11 cellular contexts compared by ENCODE assay signal in the genomic region with DNA sequence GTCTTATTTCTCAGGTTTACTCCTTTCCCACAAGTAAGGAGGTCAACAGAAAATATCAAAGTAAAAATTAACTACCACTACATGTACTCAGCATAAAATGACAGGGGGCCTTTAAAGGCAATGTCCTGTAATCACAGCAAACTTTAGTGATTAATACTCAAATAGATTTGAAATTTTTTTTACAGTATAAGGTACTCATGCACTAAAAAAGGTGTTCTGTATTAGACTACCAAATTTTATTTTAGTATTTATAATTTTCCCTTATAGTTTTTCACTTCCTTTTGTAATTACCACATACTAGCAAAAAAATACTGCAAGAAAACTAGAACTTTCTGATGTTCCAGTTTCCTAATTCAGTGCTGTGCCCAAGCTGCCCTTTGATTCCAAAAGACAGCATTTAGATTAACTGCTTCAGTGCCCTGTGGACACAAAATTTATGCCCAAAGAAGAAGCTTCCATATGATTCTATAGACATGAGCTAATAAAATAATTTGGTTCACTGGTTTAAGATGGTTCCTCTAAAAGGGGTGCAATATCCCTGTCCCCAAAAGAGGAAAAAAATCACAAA.
A peak's percentile ranks its signal among the peaks of the same experiment; 100 is the strongest.
DNase-seq lines count a peak whose midpoint lies in the region; ATAC-seq and TF ChIP-seq lines count a peak whose summit lies in the region.
"Had no signal": no experiment of that assay in that cellular context is flagged by ENCODE, and none has a peak within 500 bp of the region (broad histone marks: within the 10 kb centered on the region; RNA-seq: fewer than 3 reads in every experiment).

No MANE protein-coding gene starts in this region.

- CTCF ChIA-PET in activated CD4-positive, alpha-beta T cell treated with anti-CD3 and anti-CD28 coated beads for 36 hours (lab: Charles Lee), result interaction anchor here (0.7 to 1.3 kb wide), 3 partner anchors 7 to 23 kb away, joined by 3 to 5 read pairs (median 4); no protein-coding TSS in a partner anchor

- TF ChIP-seq EP300 in esophagus muscularis mucosa (IDR thresholded peaks at IDR 0.05), result no peak

- H3K4me3 Mint-ChIP-seq in activated CD4-positive, alpha-beta T cell treated with anti-CD3 and anti-CD28 coated beads for 36 hours, result peak overlapping the region; percentile 64

- no peaks in the 10 kb centered on the region for H3K27me3 Mint-ChIP-seq in activated CD4-positive, alpha-beta T cell treated with anti-CD3 and anti-CD28 coated beads for 36 hours

- H3K27ac ChIP-seq in Peyer's patch (peak overlapping the region; percentile 58 to 70 (median 62)), esophagus muscularis mucosa (replicated peaks in 1 of 4) (peak overlapping the region; percentile 58 to 75 (median 72)), gastrocnemius medialis (peak overlapping the region; percentile 71 to 79 (median 76))

- POLR2A ChIA-PET in activated CD4-positive, alpha-beta T cell treated with anti-CD3 and anti-CD28 coated beads for 36 hours (lab: Charles Lee), result interaction anchor here (0.6 to 1.3 kb wide), 5 partner anchors 37 to 78 kb away, joined by 3 to 11 read pairs (median 4); no protein-coding TSS in a partner anchor

- DNase-seq in activated CD4-positive, alpha-beta T cell treated with anti-CD3 and anti-CD28 coated beads for 36 hours, result no peak
- no peak for DNase-seq in activated CD4-positive, alpha-beta T cell treated with anti-CD3 and anti-CD28 coated beads for 48 hours
- DNase-seq in Peyer's patch, result no peak
- no peak for DNase-seq in esophagus muscularis mucosa (ENCODE audit: extremely low spot score)
- DNase-seq in gastrocnemius medialis, result no peak
- DNase-seq in HAP-1 (ENCODE audit: low spot score in 2 of 2), result no peak
- no peak for DNase-seq in NCI-H226
- DNase-seq: 8988T, DMS79 treated with DMSO at 0.1 percent for 48 hours, NCI-H2227 treated with DMSO at 0.1 percent for 48 hours had no signal

- H3K27me3 ChIP-seq in Peyer's patch (no peaks in the 10 kb centered on the region), esophagus muscularis mucosa (no peaks in the 10 kb centered on the region), gastrocnemius medialis (no peaks in the 10 kb centered on the region), HAP-1 (ENCODE audit: low read depth) (no peaks in the 10 kb centered on the region)

- peaks cover 2% of the 10 kb centered on the region for H3K9me3 Mint-ChIP-seq in activated CD4-positive, alpha-beta T cell treated with anti-CD3 and anti-CD28 coated beads for 36 hours (ENCODE audit: low read depth)

- peaks cover 13% of the 10 kb centered on the region for H3K36me3 Mint-ChIP-seq in activated CD4-positive, alpha-beta T cell treated with anti-CD3 and anti-CD28 coated beads for 36 hours (ENCODE audit: low read depth)

- H3K9me3 ChIP-seq in Peyer's patch, result no peaks in the 10 kb centered on the region
- H3K9me3 ChIP-seq in esophagus muscularis mucosa, result no peaks in the 10 kb centered on the region
- no peaks in the 10 kb centered on the region for H3K9me3 ChIP-seq in gastrocnemius medialis
- no peaks in the 10 kb centered on the region for H3K9me3 ChIP-seq in HAP-1

- TF ChIP-seq POLR2A in Peyer's patch (IDR thresholded peaks at IDR 0.05) (no peak), esophagus muscularis mucosa (IDR thresholded peaks at IDR 0.05; ENCODE audit: low read depth) (no peak), gastrocnemius medialis (IDR thresholded peaks at IDR 0.05) (no peak)

- H3K36me3 ChIP-seq in Peyer's patch (no peaks in the 10 kb centered on the region), esophagus muscularis mucosa (no peaks in the 10 kb centered on the region), gastrocnemius medialis (no peaks in the 10 kb centered on the region), HAP-1 (replicated peaks) (no peaks in the 10 kb centered on the region)

- ATAC-seq in activated CD4-positive, alpha-beta T cell treated with anti-CD3 and anti-CD28 coated beads for 36 hours, result no peak
- no peak for ATAC-seq in gastrocnemius medialis
- ATAC-seq in HG03439 (IDR thresholded peaks at IDR 0.05; ENCODE audit: unreplicated experiment), result no peak

- peaks cover 84% of the 10 kb centered on the region for H3K4me1 Mint-ChIP-seq in activated CD4-positive, alpha-beta T cell treated with anti-CD3 and anti-CD28 coated beads for 36 hours

- TF ChIP-seq CTCF in Peyer's patch (IDR thresholded peaks at IDR 0.05) (no peak), esophagus muscularis mucosa (IDR thresholded peaks at IDR 0.05) (no peak), gastrocnemius medialis (IDR thresholded peaks at IDR 0.05 in 4 of 5, conservative IDR thresholded peaks at IDR 0.05 in 1 of 5) (no peak)

- H3K4me1 ChIP-seq in Peyer's patch (peaks cover 0 to 22% (median 11%) of the 10 kb centered on the region in 4 donors), esophagus muscularis mucosa (peaks cover 31 to 60% (median 53%) of the 10 kb centered on the region in 4 donors), gastrocnemius medialis (peaks cover 37 to 59% of the 10 kb centered on the region in 2 donors), HAP-1 (no peaks in the 10 kb centered on the region)

- H3K4me3 ChIP-seq in Peyer's patch, result no peak overlapping the region
- peak overlapping the region in 3 of 4 donors; percentile 28 to 43 (median 41) for H3K4me3 ChIP-seq in esophagus muscularis mucosa
- H3K4me3 ChIP-seq in gastrocnemius medialis, result peak overlapping the region in 3 of 4 donors; percentile 38 to 45 (median 41)
- no peak overlapping the region for H3K4me3 ChIP-seq in HAP-1

- in situ Hi-C loops in gastrocnemius medialis (cut with MboI; ENCODE audit: low sequenced_read_pairs in 4 of 4), result no loop called here
- in situ Hi-C loops in HAP-1 (cut with MboI; ENCODE audit: low sequenced_read_pairs), result no loop called here

- peak overlapping the region; percentile 92 for H3K27ac Mint-ChIP-seq in activated CD4-positive, alpha-beta T cell treated with anti-CD3 and anti-CD28 coated beads for 36 hours

- intact Hi-C loops in activated CD4-positive, alpha-beta T cell treated with anti-CD3 and anti-CD28 coated beads for 36 hours (cut with DNase I, micrococcal nuclease), result loop anchor here (1.0 to 10.0 kb wide), 8 partner anchors 17 to 346 kb away; no protein-coding TSS in a partner anchor
- intact Hi-C loops in esophagus muscularis mucosa (cut with DNase I) (no loop called here), gastrocnemius medialis (cut with DNase I; ENCODE audit: low total_unique reads) (loop anchor here (2.0 kb wide), 1 partner anchor 71 kb away; a partner anchor contains a TSS)

Comparison
In these comparisons a context has a peak if more than half of its experiments do, and no peak if none do; other contexts are left out.
1. H3K4me3 ChIP-seq: peak in esophagus muscularis mucosa (3 of 4) and gastrocnemius medialis (3 of 4); none in Peyer's patch (0 of 4) and HAP-1 (single experiment).
2. Peak in every context shown above with its lines, with median percentiles within 50 percentile points of each other: H3K27ac ChIP-seq.